Comparison of ENCODE assay signal across 1 cellular context in the genomic region with DNA sequence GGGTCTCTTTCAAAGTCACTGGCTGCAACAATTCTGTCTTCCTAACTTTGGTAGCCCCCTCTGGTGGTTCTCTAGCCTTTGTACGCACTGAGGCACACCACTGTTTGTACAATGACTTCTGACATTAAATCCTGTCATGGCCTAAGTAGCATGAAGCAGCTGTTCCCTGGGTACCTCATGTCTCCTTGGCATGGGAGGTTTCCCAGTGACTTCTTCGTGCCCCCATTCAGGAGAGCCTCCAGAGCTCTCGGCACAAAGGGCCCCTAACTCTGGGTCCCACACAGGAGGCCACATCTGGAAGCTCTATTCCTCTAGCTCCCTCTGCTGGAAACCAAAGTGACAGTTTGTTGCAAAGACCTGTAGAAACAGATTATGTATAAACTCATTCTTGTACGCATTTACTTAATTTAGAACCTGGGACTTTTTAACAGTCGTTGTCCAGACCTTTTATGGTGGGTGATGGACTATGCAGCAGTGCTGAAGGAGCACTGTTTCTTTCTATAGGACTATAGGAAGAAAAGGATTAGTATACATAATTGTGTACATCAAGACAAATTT.
TF ChIP-seq lines count a peak whose summit lies in the region.

No MANE protein-coding gene starts in this region.

TF ChIP-seq in K562, 482 proteins besides CTCF, POLR2A, EP300 and RAD21 (continued from another document and continues in another):
- TF ChIP-seq SOX6 (IDR thresholded peaks at IDR 0.05) = peak; percentile 44; the same call in 1 of the 2 replicates
- TF ChIP-seq ESRRA (IDR thresholded peaks at IDR 0.05; ENCODE audit: borderline replicate concordance, low read depth) = peak; percentile 70
- TF ChIP-seq BRF1 (IDR thresholded peaks at IDR 0.05; ENCODE audit: borderline replicate concordance, extremely low read depth, insufficient read length) = no peak
- TF ChIP-seq POU5F1 (IDR thresholded peaks at IDR 0.05; ENCODE audit: borderline replicate concordance, low read depth, low read length, partially characterized antibody) = no peak
- TF ChIP-seq CBX1 (IDR thresholded peaks at IDR 0.05; ENCODE audit: low read depth) = no peak
- peak; percentile 27 for TF ChIP-seq MEIS2 (IDR thresholded peaks at IDR 0.05; ENCODE audit: partially characterized antibody)
- 0 out of 2 replicates have a peak, but pooled peaks have one; percentile 13 for TF ChIP-seq GABPB1 (CRISPR knock-in tag; IDR thresholded peaks at IDR 0.05)
- TF ChIP-seq SMARCE1 (IDR thresholded peaks at IDR 0.05) = 0 out of 2 replicates have a peak, but pooled peaks have one; percentile 39
- peak; percentile 92 for TF ChIP-seq BRD9 (IDR thresholded peaks at IDR 0.05; ENCODE audit: low read depth, partially characterized antibody)
- no peak for TF ChIP-seq ZNF639 (CRISPR knock-in tag; conservative IDR thresholded peaks at IDR 0.05 in 1 of 2, IDR thresholded peaks at IDR 0.05 in 1 of 2)
- peak; percentile 67 for TF ChIP-seq ATF7 (IDR thresholded peaks at IDR 0.05)
- peak; percentile 52; the same call in 1 of the 2 replicates for TF ChIP-seq HDAC2 (IDR thresholded peaks at IDR 0.05)
- no peak for TF ChIP-seq NEUROD1 (IDR thresholded peaks at IDR 0.05; ENCODE audit: borderline replicate concordance, low read depth, low read length, partially characterized antibody)
- no peak for TF ChIP-seq CTCFL (IDR thresholded peaks at IDR 0.05; ENCODE audit: borderline replicate concordance, insufficient read depth, low read depth, low read length, poor library complexity, severe bottlenecking)
- TF ChIP-seq ARID2 (IDR thresholded peaks at IDR 0.05) = peak; percentile 88
- TF ChIP-seq TBP (optimal IDR thresholded peaks at IDR 0.05; ENCODE audit: low read depth, low read length) = no peak
- TF ChIP-seq MNT (conservative IDR thresholded peaks at IDR 0.05) = peak; percentile 22 to 40; a peak in 1 of 4 replicates
- 0 out of 2 replicates have a peak, but pooled peaks have one; percentile 45 for TF ChIP-seq CBFB (CRISPR knock-in tag; IDR thresholded peaks at IDR 0.05)
- peak in 1 of 2 experiments; percentile 88; a peak in 3 of 4 replicates for TF ChIP-seq ARNT (IDR thresholded peaks at IDR 0.05)
- TF ChIP-seq ZC3H4 (CRISPR knock-in tag; IDR thresholded peaks at IDR 0.05; ENCODE audit: borderline replicate concordance) = no peak
- 0 out of 2 replicates have a peak, but pooled peaks have one; percentile 24 for TF ChIP-seq DPF2 (IDR thresholded peaks at IDR 0.05)
- TF ChIP-seq, protein P1, sequence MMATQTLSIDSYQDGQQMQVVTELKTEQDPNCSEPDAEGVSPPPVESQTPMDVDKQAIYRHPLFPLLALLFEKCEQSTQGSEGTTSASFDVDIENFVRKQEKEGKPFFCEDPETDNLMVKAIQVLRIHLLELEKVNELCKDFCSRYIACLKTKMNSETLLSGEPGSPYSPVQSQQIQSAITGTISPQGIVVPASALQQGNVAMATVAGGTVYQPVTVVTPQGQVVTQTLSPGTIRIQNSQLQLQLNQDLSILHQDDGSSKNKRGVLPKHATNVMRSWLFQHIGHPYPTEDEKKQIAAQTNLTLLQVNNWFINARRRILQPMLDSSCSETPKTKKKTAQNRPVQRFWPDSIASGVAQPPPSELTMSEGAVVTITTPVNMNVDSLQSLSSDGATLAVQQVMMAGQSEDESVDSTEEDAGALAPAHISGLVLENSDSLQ (IDR thresholded peaks at IDR 0.05) = peak; percentile 56
- peak; percentile 82 for TF ChIP-seq ZZZ3 (IDR thresholded peaks at IDR 0.05)
- peak; percentile 65 for TF ChIP-seq ZBTB33 (CRISPR knock-in tag; IDR thresholded peaks at IDR 0.05)
- TF ChIP-seq CHAMP1 (IDR thresholded peaks at IDR 0.05) = peak; percentile 80
- TF ChIP-seq L3MBTL2 (IDR thresholded peaks at IDR 0.05) = peak; percentile 54
- peak; percentile 75 for TF ChIP-seq TOE1 (IDR thresholded peaks at IDR 0.05; ENCODE audit: borderline replicate concordance)
- no peak for TF ChIP-seq TOE1 (CRISPR knock-in tag; IDR thresholded peaks at IDR 0.05; ENCODE audit: borderline replicate concordance, low read depth)
- peak in 1 of 2 experiments; percentile 65 for TF ChIP-seq AFF1 (IDR thresholded peaks at IDR 0.05; ENCODE audit: low read depth in 1 of 2, partially characterized antibody in 2 of 2)
- TF ChIP-seq, protein P2, sequence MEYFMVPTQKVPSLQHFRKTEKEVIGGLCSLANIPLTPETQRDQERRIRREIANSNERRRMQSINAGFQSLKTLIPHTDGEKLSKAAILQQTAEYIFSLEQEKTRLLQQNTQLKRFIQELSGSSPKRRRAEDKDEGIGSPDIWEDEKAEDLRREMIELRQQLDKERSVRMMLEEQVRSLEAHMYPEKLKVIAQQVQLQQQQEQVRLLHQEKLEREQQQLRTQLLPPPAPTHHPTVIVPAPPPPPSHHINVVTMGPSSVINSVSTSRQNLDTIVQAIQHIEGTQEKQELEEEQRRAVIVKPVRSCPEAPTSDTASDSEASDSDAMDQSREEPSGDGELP (CRISPR knock-in tag; IDR thresholded peaks at IDR 0.05; ENCODE audit: borderline replicate concordance) = peak; percentile 57; the same call in 1 of the 2 replicates
- 0 out of 4 replicates have a peak, but pooled peaks of 1 of the 2 experiments have one; percentile 39 for TF ChIP-seq MLLT1 (IDR thresholded peaks at IDR 0.05)
- TF ChIP-seq ZNF24 (IDR thresholded peaks at IDR 0.05) = 0 out of 2 replicates have a peak, but pooled peaks have one; percentile 43
- TF ChIP-seq MAZ (CRISPR knock-in tag; conservative IDR thresholded peaks at IDR 0.05 in 1 of 2, IDR thresholded peaks at IDR 0.05 in 1 of 2) = peak; percentile 33 to 36; a peak in 1 of 4 replicates
- no peak for TF ChIP-seq TBL1XR1 (IDR thresholded peaks at IDR 0.05; ENCODE audit: low read length in 2 of 2)
- no peak for TF ChIP-seq ZNF444 (CRISPR knock-in tag; IDR thresholded peaks at IDR 0.05)
- peak; percentile 72 for TF ChIP-seq SMARCA4 (IDR thresholded peaks at IDR 0.05)
- TF ChIP-seq HDGF (IDR thresholded peaks at IDR 0.05) = peak; percentile 75; the same call in 1 of the 2 replicates
- TF ChIP-seq HIVEP1 (CRISPR knock-in tag; IDR thresholded peaks at IDR 0.05) = no peak
- peak; percentile 72; the same call in 1 of the 2 replicates for TF ChIP-seq STAG1 (CRISPR knock-in tag; IDR thresholded peaks at IDR 0.05; ENCODE audit: borderline replicate concordance)
- peak; percentile 66 for TF ChIP-seq SMC3 (conservative IDR thresholded peaks at IDR 0.05; ENCODE audit: insufficient read depth, low read depth, low read length)
- TF ChIP-seq RB1 (IDR thresholded peaks at IDR 0.05; ENCODE audit: low read depth) = 0 out of 2 replicates have a peak, but pooled peaks have one; percentile 10
- peak; percentile 78 for TF ChIP-seq CC2D1A (IDR thresholded peaks at IDR 0.05)
- TF ChIP-seq SIN3B (IDR thresholded peaks at IDR 0.05; ENCODE audit: low read depth) = 0 out of 2 replicates have a peak, but pooled peaks have one; percentile 15
- no peak for TF ChIP-seq EGR1 (conservative IDR thresholded peaks at IDR 0.05)
